1 cellular context compared by ENCODE assay signal in genomic region chr7:157008206-157009169, GRCh38.
TF ChIP-seq lines count a peak whose summit lies in the region.

No MANE protein-coding gene starts in this region.

TF ChIP-seq in K562, 482 proteins besides CTCF, POLR2A, EP300 and RAD21 (continued from another document):
- peak; percentile 65; the same call in 1 of the 2 replicates for TF ChIP-seq ZNF175 (CRISPR knock-in tag; IDR thresholded peaks at IDR 0.05; ENCODE audit: low read depth)
- TF ChIP-seq HMGN3 (IDR thresholded peaks at IDR 0.05; ENCODE audit: borderline replicate concordance, extremely low read depth, insufficient read length, low read depth, low read length) = peak; percentile 19
- no peak for TF ChIP-seq ETS1 (conservative IDR thresholded peaks at IDR 0.05; ENCODE audit: control insufficient read depth, low read depth, low read length)
- no peak for TF ChIP-seq ETV5 (CRISPR knock-in tag; IDR thresholded peaks at IDR 0.05; ENCODE audit: low read depth)
- no peak for TF ChIP-seq MBD2 (IDR thresholded peaks at IDR 0.05; ENCODE audit: borderline replicate concordance, low read depth)
